ENCODE assay signal across 28 cellular contexts in genomic region chr1:197998110-197998509, GRCh38.
DNase-seq lines count a peak whose midpoint lies in the region; ATAC-seq, FAIRE-seq and TF ChIP-seq lines count a peak whose summit lies in the region.
"Had no signal": no experiment of that assay in that cellular context is flagged by ENCODE, and none has a peak within 500 bp of the region (broad histone marks: within the 10 kb centered on the region; RNA-seq: fewer than 3 reads in every experiment).

No MANE protein-coding gene starts in this region.

- TF ChIP-seq RAD21 in K562 (CRISPR knock-in tag; conservative IDR thresholded peaks at IDR 0.05 in 1 of 2, IDR thresholded peaks at IDR 0.05 in 1 of 2) = peak in 1 of 2 experiments; percentile 44; a peak in 2 of 4 replicates

- H3K27ac ChIP-seq in 22Rv1 = no peak overlapping the region
- H3K27ac ChIP-seq in OCI-LY1 (ENCODE audit: low read depth, low read length, poor library complexity, severe bottlenecking) = no peak overlapping the region
- no peak overlapping the region for H3K27ac ChIP-seq in K562 (ENCODE audit: extremely low read depth, low read depth, low read length)
- H3K27ac ChIP-seq: BLaER1, KMS-11, parathyroid adenoma, suprapubic skin had no signal

- no peaks in the 10 kb centered on the region for H3F3A ChIP-seq in OCI-LY1 (ENCODE audit: insufficient read depth, low read length)

- TF ChIP-seq POLR2A in K562 (conservative IDR thresholded peaks at IDR 0.05) = no peak
- TF ChIP-seq POLR2A in GM12891 (IDR thresholded peaks at IDR 0.05; ENCODE audit: low read depth, low read length) = no peak

- H3K9ac ChIP-seq in OCI-LY1 (ENCODE audit: low read length) = no peak overlapping the region
- H3K9ac ChIP-seq in K562 (ENCODE audit: insufficient read depth in 1 of 2, low read depth in 2 of 2, low read length in 2 of 2) = no peak overlapping the region
- H3K9ac ChIP-seq: BLaER1, KMS-11, parathyroid adenoma had no signal

- H3K79me2 ChIP-seq in OCI-LY1 (ENCODE audit: insufficient read depth, low read length) = no peaks in the 10 kb centered on the region
- H3K79me2 ChIP-seq in K562 (ENCODE audit: control insufficient read depth, insufficient read depth, low read length) = peaks cover 17% of the 10 kb centered on the region
- H3K79me2 ChIP-seq: parathyroid adenoma had no signal

- TF ChIP-seq EP300 in K562 (IDR thresholded peaks at IDR 0.05; ENCODE audit: low read length) = no peak

- intact Hi-C loops in K562 (cut with micrococcal nuclease) = loop anchor here (5.0 to 10.0 kb wide), 5 partner anchors 131 to 644 kb away; partner anchors contain the start of gene DENND1B

- DNase-seq in GM12865 (ENCODE audit: low read depth) = peak; percentile 20
- peak in 1 of 4 experiments; percentile 20 for DNase-seq in K562 (ENCODE audit: extremely low read depth in 1 of 4, low spot score in 3 of 4)
- no peak for DNase-seq in GM12891 (ENCODE audit: insufficient read length, low spot score)
- no peak for DNase-seq in mucosa of gallbladder (ENCODE audit: low spot score)
- DNase-seq: activated CD4-positive, alpha-beta T cell treated with anti-CD3 and anti-CD28 coated beads, Interleukin-2, amount 50 U/mL, for 4 hours; activated T-cell treated with anti-CD3 and anti-CD28 coated beads, Interleukin-2, amount 50 U/mL, for 72 hours; central memory CD4-positive, alpha-beta T cell; DMS79; GDM1; head of caudate nucleus; left ventricle myocardium superior; NCI-H1417; NCI-H82; retina; small intestine; stimulated activated naive CD4-positive, alpha-beta T cell treated with Interleukin-2 at 50 U/mL for 16 hours; T-cell had no signal

- no peaks in the 10 kb centered on the region for H4K20me1 ChIP-seq in OCI-LY1 (ENCODE audit: insufficient read depth, low read length)
- H4K20me1 ChIP-seq in K562 (replicated peaks; ENCODE audit: control insufficient read depth, insufficient read depth, low read length) = no peaks in the 10 kb centered on the region
- H4K20me1 ChIP-seq: BLaER1 had no signal

- H2AFZ ChIP-seq in OCI-LY1 (ENCODE audit: low read length) (no peak overlapping the region), K562 (ENCODE audit: low read depth, low read length) (peak overlapping the region; percentile 50; the same call in 1 of the 2 replicates)
- H2AFZ ChIP-seq: parathyroid adenoma had no signal

- no peaks in the 10 kb centered on the region for H3K9me2 ChIP-seq in OCI-LY1 (ENCODE audit: low read depth, low read length)

- H3K9me1 ChIP-seq in K562 (ENCODE audit: control insufficient read depth, insufficient read depth, low read length) = no peaks in the 10 kb centered on the region

- POLR2A ChIA-PET in K562 (lab: Yijun Ruan, JAX) = interaction anchor here (0.8 kb wide), 1 partner anchor 14 kb away, joined by 4 read pairs; no protein-coding TSS in a partner anchor

- WGBS in K562 (ENCODE audit: insufficient coverage, low coverage, missing lambda C conversion rate) = 23% methylated on average over 5 of the region's 5 CpGs

- BruUV-seq in K562 (replicated peaks; lab: Mats Ljungman, UMichigan) = no TSS peak

- H3K4me3 ChIP-seq in GM12865 (ENCODE audit: low read depth, low read length) (no peak overlapping the region), OCI-LY1 (ENCODE audit: low read depth, low read length, poor library complexity, severe bottlenecking) (no peak overlapping the region), K562 (no peak overlapping the region)
- H3K4me3 ChIP-seq: BLaER1, suprapubic skin had no signal

- H3K36me3 ChIP-seq in OCI-LY1 (ENCODE audit: insufficient read depth, low read length) (no peaks in the 10 kb centered on the region), K562 (ENCODE audit: control insufficient read depth, insufficient read depth, low read length) (no peaks in the 10 kb centered on the region)
- H3K36me3 ChIP-seq: BLaER1, suprapubic skin had no signal

- no peak overlapping the region for H3K4me2 ChIP-seq in OCI-LY1 (ENCODE audit: low read length)
- no peak overlapping the region for H3K4me2 ChIP-seq in K562 (ENCODE audit: insufficient read depth, low read length)
- H3K4me2 ChIP-seq: BLaER1, KMS-11 had no signal

- in situ Hi-C loops in K562 (cut with MboI) = no loop called here

- H3K4me1 ChIP-seq in OCI-LY1 (ENCODE audit: insufficient read depth, low read length, severe bottlenecking) (no peaks in the 10 kb centered on the region), K562 (replicated peaks in 1 of 2; ENCODE audit: control insufficient read depth in 2 of 2, insufficient read depth in 2 of 2, low read length in 2 of 2) (no peaks in the 10 kb centered on the region; a peak in 1 of 5 replicates)
- H3K4me1 ChIP-seq: BLaER1, parathyroid adenoma, suprapubic skin had no signal

- no peaks in the 10 kb centered on the region for H3K9me3 ChIP-seq in OCI-LY1 (ENCODE audit: low read length)
- H3K9me3 ChIP-seq in K562 (replicated peaks; ENCODE audit: control insufficient read depth, insufficient read depth, low read depth, low read length) = no peaks in the 10 kb centered on the region
- H3K9me3 ChIP-seq: BLaER1, suprapubic skin had no signal

- CTCF ChIA-PET in K562 (lab: Yijun Ruan, JAX; ENCODE audit: low intra/inter-chr PET ratio) = no interaction called here

- FAIRE-seq in K562 (lab: Jason Lieb, UNC) (no peak), GM12891 (lab: Jason Lieb, UNC) (no peak)
- FAIRE-seq: HTR-8/SVneo, keratinocyte, small intestine had no signal

- 0 out of 2 replicates have a peak, but pooled peaks have one; percentile 7 for TF ChIP-seq CTCF in 22Rv1 (IDR thresholded peaks at IDR 0.05)
- TF ChIP-seq CTCF in GM12865 (IDR thresholded peaks at IDR 0.05; ENCODE audit: insufficient read depth, low read depth, low read length, missing control alignments) = peak; percentile 2
- peak; percentile 14; the same call in 1 of the 2 replicates for TF ChIP-seq CTCF in OCI-LY1 (IDR thresholded peaks at IDR 0.05; ENCODE audit: low read length)
- TF ChIP-seq CTCF in K562 (IDR thresholded peaks at IDR 0.05 in 2 of 3, conservative IDR thresholded peaks at IDR 0.05 in 1 of 3; ENCODE audit: insufficient read depth in 2 of 3, low read depth in 1 of 3, low read length in 3 of 3) = peak; percentile 40 to 55 (median 42); a peak in 3 of 6 replicates

- H3K27me3 ChIP-seq in OCI-LY1 (ENCODE audit: insufficient read depth, low read length) (no peaks in the 10 kb centered on the region), K562 (ENCODE audit: control insufficient read depth in 2 of 2, insufficient read depth in 2 of 2, low read length in 2 of 2) (no peaks in the 10 kb centered on the region)
- H3K27me3 ChIP-seq: BLaER1, suprapubic skin had no signal

- ATAC-seq in K562 (no peak), HG03108 (IDR thresholded peaks at IDR 0.05; ENCODE audit: unreplicated experiment) (no peak), HG02759 (IDR thresholded peaks at IDR 0.05; ENCODE audit: unreplicated experiment) (no peak)
- ATAC-seq: activated T-cell treated with anti-CD3 and anti-CD28 coated beads, Interleukin-2, amount 50 U/mL, for 72 hours; esophagus mucosa; left ventricle myocardium superior; T-cell had no signal

TF ChIP-seq in GM12891, 5 proteins besides CTCF, POLR2A, EP300 and RAD21:
- TF ChIP-seq TAF1 (IDR thresholded peaks at IDR 0.05; ENCODE audit: low read depth, low read length) (no peak), POU2F2 (IDR thresholded peaks at IDR 0.05; ENCODE audit: low read depth, low read length) (no peak), SPI1 (IDR thresholded peaks at IDR 0.05; ENCODE audit: low read depth, low read length) (no peak), POLR2AphosphoS5 (IDR thresholded peaks at IDR 0.05; ENCODE audit: low read depth, low read length) (no peak), PAX5 (IDR thresholded peaks at IDR 0.05; ENCODE audit: insufficient read depth, low read length, severe bottlenecking) (no peak)
TF ChIP-seq in GM12891: peak in this region for 0.
